1 cellular context compared by ENCODE assay signal in the genomic region with DNA sequence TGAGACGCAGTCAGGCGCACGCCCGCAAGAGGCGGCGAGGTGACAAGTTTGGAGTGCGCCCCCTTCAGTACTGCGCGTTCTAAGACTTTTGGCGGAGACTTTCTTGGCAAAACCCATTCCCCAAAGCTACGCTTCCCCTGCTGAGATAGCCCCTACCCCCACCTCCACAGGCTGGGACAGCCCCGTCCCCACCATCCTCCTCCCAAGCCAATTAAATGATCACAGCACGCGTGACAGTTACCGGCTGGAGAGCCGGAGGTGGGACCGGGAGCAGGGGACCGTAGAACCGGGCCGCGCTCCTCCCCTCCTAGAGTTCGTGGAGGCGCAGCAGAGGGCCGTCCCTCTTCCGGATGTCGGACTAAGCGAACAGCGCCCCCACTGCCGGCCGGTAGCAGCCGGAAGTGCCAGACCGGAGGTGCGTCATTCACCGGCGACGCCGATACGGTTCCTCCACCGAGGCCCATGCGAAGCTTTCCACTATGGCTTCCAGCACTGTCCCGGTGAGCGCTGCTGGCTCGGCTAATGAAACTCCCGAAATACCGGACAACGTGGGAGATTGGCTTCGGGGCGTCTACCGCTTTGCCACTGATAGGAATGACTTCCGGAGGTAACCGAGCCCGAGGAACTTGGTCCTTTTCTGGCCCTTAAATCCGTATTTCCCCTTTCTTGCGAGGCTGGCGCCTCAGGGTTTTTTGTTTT.
TF ChIP-seq lines count a peak whose summit lies in the region.

A gene (plus strand): TSS at position 476 of the 699 bp plus-strand sequence. CDS start 4 bp downstream, at position 480.

TF ChIP-seq in HepG2, 621 proteins besides CTCF, POLR2A, EP300 and RAD21 (continued from another document and continues in another):
- TF ChIP-seq, protein P1, sequence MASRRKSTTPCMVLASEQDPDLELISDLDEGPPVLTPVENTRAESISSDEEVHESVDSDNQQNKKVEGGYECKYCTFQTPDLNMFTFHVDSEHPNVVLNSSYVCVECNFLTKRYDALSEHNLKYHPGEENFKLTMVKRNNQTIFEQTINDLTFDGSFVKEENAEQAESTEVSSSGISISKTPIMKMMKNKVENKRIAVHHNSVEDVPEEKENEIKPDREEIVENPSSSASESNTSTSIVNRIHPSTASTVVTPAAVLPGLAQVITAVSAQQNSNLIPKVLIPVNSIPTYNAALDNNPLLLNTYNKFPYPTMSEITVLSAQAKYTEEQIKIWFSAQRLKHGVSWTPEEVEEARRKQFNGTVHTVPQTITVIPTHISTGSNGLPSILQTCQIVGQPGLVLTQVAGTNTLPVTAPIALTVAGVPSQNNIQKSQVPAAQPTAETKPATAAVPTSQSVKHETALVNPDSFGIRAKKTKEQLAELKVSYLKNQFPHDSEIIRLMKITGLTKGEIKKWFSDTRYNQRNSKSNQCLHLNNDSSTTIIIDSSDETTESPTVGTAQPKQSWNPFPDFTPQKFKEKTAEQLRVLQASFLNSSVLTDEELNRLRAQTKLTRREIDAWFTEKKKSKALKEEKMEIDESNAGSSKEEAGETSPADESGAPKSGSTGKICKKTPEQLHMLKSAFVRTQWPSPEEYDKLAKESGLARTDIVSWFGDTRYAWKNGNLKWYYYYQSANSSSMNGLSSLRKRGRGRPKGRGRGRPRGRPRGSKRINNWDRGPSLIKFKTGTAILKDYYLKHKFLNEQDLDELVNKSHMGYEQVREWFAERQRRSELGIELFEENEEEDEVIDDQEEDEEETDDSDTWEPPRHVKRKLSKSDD (CRISPR knock-in tag; IDR thresholded peaks at IDR 0.05; ENCODE audit: low read depth) = peak; percentile 53; the same call in 1 of the 2 replicates
- TF ChIP-seq, protein P2, sequence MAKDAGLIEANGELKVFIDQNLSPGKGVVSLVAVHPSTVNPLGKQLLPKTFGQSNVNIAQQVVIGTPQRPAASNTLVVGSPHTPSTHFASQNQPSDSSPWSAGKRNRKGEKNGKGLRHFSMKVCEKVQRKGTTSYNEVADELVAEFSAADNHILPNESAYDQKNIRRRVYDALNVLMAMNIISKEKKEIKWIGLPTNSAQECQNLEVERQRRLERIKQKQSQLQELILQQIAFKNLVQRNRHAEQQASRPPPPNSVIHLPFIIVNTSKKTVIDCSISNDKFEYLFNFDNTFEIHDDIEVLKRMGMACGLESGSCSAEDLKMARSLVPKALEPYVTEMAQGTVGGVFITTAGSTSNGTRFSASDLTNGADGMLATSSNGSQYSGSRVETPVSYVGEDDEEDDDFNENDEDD (CRISPR knock-in tag; IDR thresholded peaks at IDR 0.05; ENCODE audit: borderline replicate concordance) = peak; percentile 68; the same call in 1 of the 2 replicates
- TF ChIP-seq YEATS2 (CRISPR knock-in tag; IDR thresholded peaks at IDR 0.05; ENCODE audit: borderline replicate concordance) = peak; percentile 97; the same call in 1 of the 2 replicates
- peak; percentile 59; the same call in 1 of the 2 replicates for TF ChIP-seq MEIS1 (CRISPR knock-in tag; IDR thresholded peaks at IDR 0.05; ENCODE audit: borderline replicate concordance)
- no peak for TF ChIP-seq IKZF4 (CRISPR knock-in tag; IDR thresholded peaks at IDR 0.05; ENCODE audit: borderline replicate concordance, low read depth, not compliant biosample characterization)
- TF ChIP-seq, protein P3, sequence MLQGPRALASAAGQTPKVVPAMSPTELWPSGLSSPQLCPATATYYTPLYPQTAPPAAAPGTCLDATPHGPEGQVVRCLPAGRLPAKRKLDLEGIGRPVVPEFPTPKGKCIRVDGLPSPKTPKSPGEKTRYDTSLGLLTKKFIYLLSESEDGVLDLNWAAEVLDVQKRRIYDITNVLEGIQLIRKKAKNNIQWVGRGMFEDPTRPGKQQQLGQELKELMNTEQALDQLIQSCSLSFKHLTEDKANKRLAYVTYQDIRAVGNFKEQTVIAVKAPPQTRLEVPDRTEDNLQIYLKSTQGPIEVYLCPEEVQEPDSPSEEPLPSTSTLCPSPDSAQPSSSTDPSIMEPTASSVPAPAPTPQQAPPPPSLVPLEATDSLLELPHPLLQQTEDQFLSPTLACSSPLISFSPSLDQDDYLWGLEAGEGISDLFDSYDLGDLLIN (CRISPR knock-in tag; IDR thresholded peaks at IDR 0.05; ENCODE audit: borderline replicate concordance) = 0 out of 2 replicates have a peak, but pooled peaks have one; percentile 13
- TF ChIP-seq ZNF547 (CRISPR knock-in tag; IDR thresholded peaks at IDR 0.05) = no peak; the same call in 1 of the 2 replicates
- no peak; the same call in 1 of the 2 replicates for TF ChIP-seq SNAI1 (CRISPR knock-in tag; IDR thresholded peaks at IDR 0.05; ENCODE audit: borderline replicate concordance)
- TF ChIP-seq ZSCAN21 (CRISPR knock-in tag; IDR thresholded peaks at IDR 0.05; ENCODE audit: borderline replicate concordance) = peak; percentile 90
- no peak for TF ChIP-seq ZNF839 (CRISPR knock-in tag; IDR thresholded peaks at IDR 0.05; ENCODE audit: borderline replicate concordance)
- TF ChIP-seq, protein P4, sequence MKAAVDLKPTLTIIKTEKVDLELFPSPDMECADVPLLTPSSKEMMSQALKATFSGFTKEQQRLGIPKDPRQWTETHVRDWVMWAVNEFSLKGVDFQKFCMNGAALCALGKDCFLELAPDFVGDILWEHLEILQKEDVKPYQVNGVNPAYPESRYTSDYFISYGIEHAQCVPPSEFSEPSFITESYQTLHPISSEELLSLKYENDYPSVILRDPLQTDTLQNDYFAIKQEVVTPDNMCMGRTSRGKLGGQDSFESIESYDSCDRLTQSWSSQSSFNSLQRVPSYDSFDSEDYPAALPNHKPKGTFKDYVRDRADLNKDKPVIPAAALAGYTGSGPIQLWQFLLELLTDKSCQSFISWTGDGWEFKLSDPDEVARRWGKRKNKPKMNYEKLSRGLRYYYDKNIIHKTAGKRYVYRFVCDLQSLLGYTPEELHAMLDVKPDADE (CRISPR knock-in tag; IDR thresholded peaks at IDR 0.05) = no peak
- no peak for TF ChIP-seq ZNF282 (IDR thresholded peaks at IDR 0.05; ENCODE audit: partially characterized antibody)
- TF ChIP-seq ZBTB7A (CRISPR knock-in tag; IDR thresholded peaks at IDR 0.05) = peak; percentile 49; the same call in 1 of the 2 replicates
- TF ChIP-seq ZNF816 (CRISPR knock-in tag; IDR thresholded peaks at IDR 0.05; ENCODE audit: borderline replicate concordance) = peak; percentile 86
- TF ChIP-seq ONECUT2 (CRISPR knock-in tag; IDR thresholded peaks at IDR 0.05) = no peak; the same call in 1 of the 2 replicates
- TF ChIP-seq DMAP1 (CRISPR knock-in tag; IDR thresholded peaks at IDR 0.05) = peak; percentile 91
- TF ChIP-seq, protein P5, sequence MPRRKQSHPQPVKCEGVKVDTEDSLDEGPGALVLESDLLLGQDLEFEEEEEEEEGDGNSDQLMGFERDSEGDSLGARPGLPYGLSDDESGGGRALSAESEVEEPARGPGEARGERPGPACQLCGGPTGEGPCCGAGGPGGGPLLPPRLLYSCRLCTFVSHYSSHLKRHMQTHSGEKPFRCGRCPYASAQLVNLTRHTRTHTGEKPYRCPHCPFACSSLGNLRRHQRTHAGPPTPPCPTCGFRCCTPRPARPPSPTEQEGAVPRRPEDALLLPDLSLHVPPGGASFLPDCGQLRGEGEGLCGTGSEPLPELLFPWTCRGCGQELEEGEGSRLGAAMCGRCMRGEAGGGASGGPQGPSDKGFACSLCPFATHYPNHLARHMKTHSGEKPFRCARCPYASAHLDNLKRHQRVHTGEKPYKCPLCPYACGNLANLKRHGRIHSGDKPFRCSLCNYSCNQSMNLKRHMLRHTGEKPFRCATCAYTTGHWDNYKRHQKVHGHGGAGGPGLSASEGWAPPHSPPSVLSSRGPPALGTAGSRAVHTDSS (CRISPR knock-in tag; conservative IDR thresholded peaks at IDR 0.05) = no peak; the same call in 1 of the 2 replicates
- TF ChIP-seq, protein P6, sequence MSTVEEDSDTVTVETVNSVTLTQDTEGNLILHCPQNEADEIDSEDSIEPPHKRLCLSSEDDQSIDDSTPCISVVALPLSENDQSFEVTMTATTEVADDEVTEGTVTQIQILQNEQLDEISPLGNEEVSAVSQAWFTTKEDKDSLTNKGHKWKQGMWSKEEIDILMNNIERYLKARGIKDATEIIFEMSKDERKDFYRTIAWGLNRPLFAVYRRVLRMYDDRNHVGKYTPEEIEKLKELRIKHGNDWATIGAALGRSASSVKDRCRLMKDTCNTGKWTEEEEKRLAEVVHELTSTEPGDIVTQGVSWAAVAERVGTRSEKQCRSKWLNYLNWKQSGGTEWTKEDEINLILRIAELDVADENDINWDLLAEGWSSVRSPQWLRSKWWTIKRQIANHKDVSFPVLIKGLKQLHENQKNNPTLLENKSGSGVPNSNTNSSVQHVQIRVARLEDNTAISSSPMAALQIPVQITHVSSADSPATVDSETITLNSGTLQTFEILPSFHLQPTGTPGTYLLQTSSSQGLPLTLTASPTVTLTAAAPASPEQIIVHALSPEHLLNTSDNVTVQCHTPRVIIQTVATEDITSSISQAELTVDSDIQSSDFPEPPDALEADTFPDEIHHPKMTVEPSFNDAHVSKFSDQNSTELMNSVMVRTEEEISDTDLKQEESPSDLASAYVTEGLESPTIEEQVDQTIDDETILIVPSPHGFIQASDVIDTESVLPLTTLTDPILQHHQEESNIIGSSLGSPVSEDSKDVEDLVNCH (CRISPR knock-in tag; IDR thresholded peaks at IDR 0.05) = no peak; the same call in 1 of the 2 replicates
- peak; percentile 48 for TF ChIP-seq SETDB1 (CRISPR knock-in tag; IDR thresholded peaks at IDR 0.05; ENCODE audit: borderline replicate concordance)
- TF ChIP-seq, protein P7, sequence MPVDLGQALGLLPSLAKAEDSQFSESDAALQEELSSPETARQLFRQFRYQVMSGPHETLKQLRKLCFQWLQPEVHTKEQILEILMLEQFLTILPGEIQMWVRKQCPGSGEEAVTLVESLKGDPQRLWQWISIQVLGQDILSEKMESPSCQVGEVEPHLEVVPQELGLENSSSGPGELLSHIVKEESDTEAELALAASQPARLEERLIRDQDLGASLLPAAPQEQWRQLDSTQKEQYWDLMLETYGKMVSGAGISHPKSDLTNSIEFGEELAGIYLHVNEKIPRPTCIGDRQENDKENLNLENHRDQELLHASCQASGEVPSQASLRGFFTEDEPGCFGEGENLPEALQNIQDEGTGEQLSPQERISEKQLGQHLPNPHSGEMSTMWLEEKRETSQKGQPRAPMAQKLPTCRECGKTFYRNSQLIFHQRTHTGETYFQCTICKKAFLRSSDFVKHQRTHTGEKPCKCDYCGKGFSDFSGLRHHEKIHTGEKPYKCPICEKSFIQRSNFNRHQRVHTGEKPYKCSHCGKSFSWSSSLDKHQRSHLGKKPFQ (CRISPR knock-in tag; IDR thresholded peaks at IDR 0.05; ENCODE audit: insufficient replicate concordance) = no peak
- TF ChIP-seq, protein P8, sequence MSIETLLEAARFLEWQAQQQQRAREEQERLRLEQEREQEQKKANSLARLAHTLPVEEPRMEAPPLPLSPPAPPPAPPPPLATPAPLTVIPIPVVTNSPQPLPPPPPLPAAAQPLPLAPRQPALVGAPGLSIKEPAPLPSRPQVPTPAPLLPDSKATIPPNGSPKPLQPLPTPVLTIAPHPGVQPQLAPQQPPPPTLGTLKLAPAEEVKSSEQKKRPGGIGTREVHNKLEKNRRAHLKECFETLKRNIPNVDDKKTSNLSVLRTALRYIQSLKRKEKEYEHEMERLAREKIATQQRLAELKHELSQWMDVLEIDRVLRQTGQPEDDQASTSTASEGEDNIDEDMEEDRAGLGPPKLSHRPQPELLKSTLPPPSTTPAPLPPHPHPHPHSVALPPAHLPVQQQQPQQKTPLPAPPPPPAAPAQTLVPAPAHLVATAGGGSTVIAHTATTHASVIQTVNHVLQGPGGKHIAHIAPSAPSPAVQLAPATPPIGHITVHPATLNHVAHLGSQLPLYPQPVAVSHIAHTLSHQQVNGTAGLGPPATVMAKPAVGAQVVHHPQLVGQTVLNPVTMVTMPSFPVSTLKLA (IDR thresholded peaks at IDR 0.05) = peak; percentile 14; the same call in 1 of the 2 replicates
- peak; percentile 100 for TF ChIP-seq PHF20 (CRISPR knock-in tag; IDR thresholded peaks at IDR 0.05)
- peak; percentile 52; the same call in 1 of the 2 replicates for TF ChIP-seq EED (CRISPR knock-in tag; IDR thresholded peaks at IDR 0.05)
- peak; percentile 74; the same call in 1 of the 2 replicates for TF ChIP-seq ZNF614 (CRISPR knock-in tag; IDR thresholded peaks at IDR 0.05; ENCODE audit: borderline replicate concordance)
- TF ChIP-seq ZNF235 (CRISPR knock-in tag; IDR thresholded peaks at IDR 0.05; ENCODE audit: borderline replicate concordance) = no peak
- TF ChIP-seq, protein P9, sequence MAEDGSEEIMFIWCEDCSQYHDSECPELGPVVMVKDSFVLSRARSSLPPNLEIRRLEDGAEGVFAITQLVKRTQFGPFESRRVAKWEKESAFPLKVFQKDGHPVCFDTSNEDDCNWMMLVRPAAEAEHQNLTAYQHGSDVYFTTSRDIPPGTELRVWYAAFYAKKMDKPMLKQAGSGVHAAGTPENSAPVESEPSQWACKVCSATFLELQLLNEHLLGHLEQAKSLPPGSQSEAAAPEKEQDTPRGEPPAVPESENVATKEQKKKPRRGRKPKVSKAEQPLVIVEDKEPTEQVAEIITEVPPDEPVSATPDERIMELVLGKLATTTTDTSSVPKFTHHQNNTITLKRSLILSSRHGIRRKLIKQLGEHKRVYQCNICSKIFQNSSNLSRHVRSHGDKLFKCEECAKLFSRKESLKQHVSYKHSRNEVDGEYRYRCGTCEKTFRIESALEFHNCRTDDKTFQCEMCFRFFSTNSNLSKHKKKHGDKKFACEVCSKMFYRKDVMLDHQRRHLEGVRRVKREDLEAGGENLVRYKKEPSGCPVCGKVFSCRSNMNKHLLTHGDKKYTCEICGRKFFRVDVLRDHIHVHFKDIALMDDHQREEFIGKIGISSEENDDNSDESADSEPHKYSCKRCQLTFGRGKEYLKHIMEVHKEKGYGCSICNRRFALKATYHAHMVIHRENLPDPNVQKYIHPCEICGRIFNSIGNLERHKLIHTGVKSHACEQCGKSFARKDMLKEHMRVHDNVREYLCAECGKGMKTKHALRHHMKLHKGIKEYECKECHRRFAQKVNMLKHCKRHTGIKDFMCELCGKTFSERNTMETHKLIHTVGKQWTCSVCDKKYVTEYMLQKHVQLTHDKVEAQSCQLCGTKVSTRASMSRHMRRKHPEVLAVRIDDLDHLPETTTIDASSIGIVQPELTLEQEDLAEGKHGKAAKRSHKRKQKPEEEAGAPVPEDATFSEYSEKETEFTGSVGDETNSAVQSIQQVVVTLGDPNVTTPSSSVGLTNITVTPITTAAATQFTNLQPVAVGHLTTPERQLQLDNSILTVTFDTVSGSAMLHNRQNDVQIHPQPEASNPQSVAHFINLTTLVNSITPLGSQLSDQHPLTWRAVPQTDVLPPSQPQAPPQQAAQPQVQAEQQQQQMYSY (CRISPR knock-in tag; IDR thresholded peaks at IDR 0.05) = no peak
- no peak for TF ChIP-seq MTA3 (CRISPR knock-in tag; IDR thresholded peaks at IDR 0.05)
- 0 out of 2 replicates have a peak, but pooled peaks have one; percentile 39 for TF ChIP-seq TEAD2 (CRISPR knock-in tag; IDR thresholded peaks at IDR 0.05)
- peak; percentile 98 for TF ChIP-seq SMAD1 (CRISPR knock-in tag; IDR thresholded peaks at IDR 0.05; ENCODE audit: borderline replicate concordance, low read depth)
- TF ChIP-seq BRCA1 (CRISPR knock-in tag; IDR thresholded peaks at IDR 0.05) = peak; percentile 92
- TF ChIP-seq ZBTB42 (CRISPR knock-in tag; IDR thresholded peaks at IDR 0.05) = no peak
- TF ChIP-seq ZFP36 (IDR thresholded peaks at IDR 0.05; ENCODE audit: borderline replicate concordance, low read depth, low read length, partially characterized antibody) = peak; percentile 2
- TF ChIP-seq, protein P10, sequence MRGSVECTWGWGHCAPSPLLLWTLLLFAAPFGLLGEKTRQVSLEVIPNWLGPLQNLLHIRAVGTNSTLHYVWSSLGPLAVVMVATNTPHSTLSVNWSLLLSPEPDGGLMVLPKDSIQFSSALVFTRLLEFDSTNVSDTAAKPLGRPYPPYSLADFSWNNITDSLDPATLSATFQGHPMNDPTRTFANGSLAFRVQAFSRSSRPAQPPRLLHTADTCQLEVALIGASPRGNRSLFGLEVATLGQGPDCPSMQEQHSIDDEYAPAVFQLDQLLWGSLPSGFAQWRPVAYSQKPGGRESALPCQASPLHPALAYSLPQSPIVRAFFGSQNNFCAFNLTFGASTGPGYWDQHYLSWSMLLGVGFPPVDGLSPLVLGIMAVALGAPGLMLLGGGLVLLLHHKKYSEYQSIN (CRISPR knock-in tag; IDR thresholded peaks at IDR 0.05; ENCODE audit: borderline replicate concordance) = no peak
- peak; percentile 98 for TF ChIP-seq KDM4B (CRISPR knock-in tag; IDR thresholded peaks at IDR 0.05)
- TF ChIP-seq RFX1 (IDR thresholded peaks at IDR 0.05) = no peak
- no peak for TF ChIP-seq HHEX (CRISPR knock-in tag; IDR thresholded peaks at IDR 0.05)
